ENCODE assay signal across 8 cellular contexts in the genomic region with DNA sequence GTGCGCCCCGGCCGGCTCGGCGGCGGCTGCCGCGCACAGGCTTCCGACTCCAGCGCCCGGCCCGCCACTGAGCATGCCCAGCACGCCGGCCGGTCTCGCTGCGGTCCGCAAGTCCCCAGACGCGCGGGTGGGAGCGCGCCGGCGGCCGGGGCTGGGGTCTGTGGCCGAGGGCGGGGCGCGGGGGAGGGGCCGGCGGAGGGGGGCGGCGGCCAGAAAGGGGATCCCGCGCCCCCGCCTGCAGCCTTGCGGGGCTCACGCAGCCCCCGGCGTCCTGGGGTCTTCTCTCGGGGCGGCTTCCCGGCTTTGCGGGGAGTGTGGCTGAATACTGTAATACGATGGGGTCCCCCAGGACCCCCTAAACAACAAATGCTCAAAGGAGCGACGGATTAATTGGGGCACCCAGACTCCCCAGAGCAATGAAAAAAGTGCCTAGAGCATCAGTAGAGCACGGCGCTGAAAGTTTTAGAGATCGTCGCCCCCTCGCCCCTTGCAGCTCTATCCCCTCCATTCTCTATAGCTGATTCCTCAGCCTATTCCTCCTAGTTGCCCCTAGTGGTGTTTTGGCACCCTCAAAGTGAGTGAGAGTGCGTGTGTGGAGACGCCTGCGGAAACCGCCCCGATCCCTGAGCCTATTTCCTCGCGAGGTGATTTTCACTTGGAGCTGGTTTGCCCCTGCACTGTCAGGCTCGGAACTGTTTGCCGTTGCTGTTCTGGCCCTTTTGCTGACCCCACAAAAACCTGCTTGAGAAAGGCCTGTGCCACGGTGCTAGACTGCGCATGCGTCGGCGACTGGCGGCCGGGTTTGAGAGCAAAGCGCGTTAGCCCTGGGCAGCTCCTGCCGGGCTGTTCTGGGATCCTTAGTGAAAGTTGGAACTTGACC. TPM values are rescaled to one million over a fixed set of nuclear protein-coding genes. Genes with fewer than 3 reads are reported as not detected.
DNase-seq lines count a peak whose midpoint lies in the region; ATAC-seq and TF ChIP-seq lines count a peak whose summit lies in the region.

A gene with protein sequence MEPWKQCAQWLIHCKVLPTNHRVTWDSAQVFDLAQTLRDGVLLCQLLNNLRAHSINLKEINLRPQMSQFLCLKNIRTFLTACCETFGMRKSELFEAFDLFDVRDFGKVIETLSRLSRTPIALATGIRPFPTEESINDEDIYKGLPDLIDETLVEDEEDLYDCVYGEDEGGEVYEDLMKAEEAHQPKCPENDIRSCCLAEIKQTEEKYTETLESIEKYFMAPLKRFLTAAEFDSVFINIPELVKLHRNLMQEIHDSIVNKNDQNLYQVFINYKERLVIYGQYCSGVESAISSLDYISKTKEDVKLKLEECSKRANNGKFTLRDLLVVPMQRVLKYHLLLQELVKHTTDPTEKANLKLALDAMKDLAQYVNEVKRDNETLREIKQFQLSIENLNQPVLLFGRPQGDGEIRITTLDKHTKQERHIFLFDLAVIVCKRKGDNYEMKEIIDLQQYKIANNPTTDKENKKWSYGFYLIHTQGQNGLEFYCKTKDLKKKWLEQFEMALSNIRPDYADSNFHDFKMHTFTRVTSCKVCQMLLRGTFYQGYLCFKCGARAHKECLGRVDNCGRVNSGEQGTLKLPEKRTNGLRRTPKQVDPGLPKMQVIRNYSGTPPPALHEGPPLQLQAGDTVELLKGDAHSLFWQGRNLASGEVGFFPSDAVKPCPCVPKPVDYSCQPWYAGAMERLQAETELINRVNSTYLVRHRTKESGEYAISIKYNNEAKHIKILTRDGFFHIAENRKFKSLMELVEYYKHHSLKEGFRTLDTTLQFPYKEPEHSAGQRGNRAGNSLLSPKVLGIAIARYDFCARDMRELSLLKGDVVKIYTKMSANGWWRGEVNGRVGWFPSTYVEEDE (minus strand): TSS at position 69 of the 880 bp plus-strand sequence. CDS start 311 bp downstream, outside the sequence.

- H3K9me3 Mint-ChIP-seq in activated CD8-positive, alpha-beta memory T cell treated with anti-CD3 and anti-CD28 coated beads, Interleukin-2, amount 10 ng/mL, durations not matched to agents 7 days and 5 days (ENCODE audit: low read depth): no peaks in the 10 kb centered on the region
- no peaks in the 10 kb centered on the region for H3K9me3 Mint-ChIP-seq in endodermal cell

- H3K4me3 Mint-ChIP-seq in activated CD8-positive, alpha-beta memory T cell treated with anti-CD3 and anti-CD28 coated beads, Interleukin-2, amount 10 ng/mL, durations not matched to agents 7 days and 5 days: peak within 1 kb of the TSS; percentile 83
- H3K4me3 Mint-ChIP-seq in endodermal cell: peak within 1 kb of the TSS; percentile 88

- no peaks in the 10 kb centered on the region for H3K4me1 ChIP-seq in endodermal cell (ENCODE audit: control insufficient read depth, insufficient read depth, low read length)

- peak; percentile 59 for TF ChIP-seq CTCF in endodermal cell (conservative IDR thresholded peaks at IDR 0.05)

- H3K36me3 ChIP-seq in endodermal cell (ENCODE audit: control insufficient read depth, insufficient read depth, low read length): no peaks in the 10 kb centered on the region

- H3K27ac ChIP-seq in endodermal cell (ENCODE audit: low read depth, low read length): peak within 1 kb of the TSS; percentile 47

- H3K4me1 Mint-ChIP-seq in activated CD8-positive, alpha-beta memory T cell treated with anti-CD3 and anti-CD28 coated beads, Interleukin-2, amount 10 ng/mL, durations not matched to agents 7 days and 5 days: peaks cover 23% of the 10 kb centered on the region
- H3K4me1 Mint-ChIP-seq in endodermal cell: peaks cover 29% of the 10 kb centered on the region

- DNase-seq in 8988T (peak; percentile 13), NCI-H526 treated with DMSO at 0.1 percent for 48 hours (lab: John Stamatoyannopoulos, UW) (peak; percentile 78), endodermal cell (peak; percentile 96), medulla oblongata (ENCODE audit: extremely low spot score) (peak; percentile 26)
- DNase-seq in activated CD8-positive, alpha-beta memory T cell treated with anti-CD3 and anti-CD28 coated beads, Interleukin-2, amount 10 ng/mL, durations not matched to agents 7 days and 5 days: peak; percentile 65
- DNase-seq in stimulated activated CD4-positive, alpha-beta T cell treated with anti-CD3 and anti-CD28 coated beads, TNF-alpha, amount 100 ng/mL, for 24 hours (ENCODE audit: low read depth in 3 of 3): peak; percentile 14 to 69 (median 44)

- peak within 1 kb of the TSS; percentile 85 for H3K4me3 ChIP-seq in endodermal cell (ENCODE audit: low read length)

- peak; percentile 27 for ATAC-seq in GM18868 (IDR thresholded peaks at IDR 0.05; ENCODE audit: unreplicated experiment)
- peak; percentile 62 for ATAC-seq in activated CD8-positive, alpha-beta memory T cell treated with anti-CD3 and anti-CD28 coated beads, Interleukin-2, amount 10 ng/mL, durations not matched to agents 7 days and 5 days
- no peak for ATAC-seq in GM21360 (IDR thresholded peaks at IDR 0.05; ENCODE audit: unreplicated experiment)

- no peak within 1 kb of the TSS for H3K9ac ChIP-seq in endodermal cell (ENCODE audit: extremely low read depth, low read length, poor library complexity, severe bottlenecking)

- WGBS in endodermal cell (ENCODE audit: insufficient coverage in 1 of 2, insufficient read length in 1 of 2), 2 experiments: 1% methylated on average over 34 to 72 of the region's 72 CpGs

- H3K9me3 ChIP-seq in endodermal cell (ENCODE audit: control insufficient read depth, low read length): no peaks in the 10 kb centered on the region

- H3K27me3 Mint-ChIP-seq in activated CD8-positive, alpha-beta memory T cell treated with anti-CD3 and anti-CD28 coated beads, Interleukin-2, amount 10 ng/mL, durations not matched to agents 7 days and 5 days: peaks cover 10% of the 10 kb centered on the region
- peaks cover 1% of the 10 kb centered on the region for H3K27me3 Mint-ChIP-seq in endodermal cell (ENCODE audit: insufficient read depth)

- H3K27me3 ChIP-seq in endodermal cell (ENCODE audit: control insufficient read depth, insufficient read depth, low read length, poor library complexity, severe bottlenecking): peaks cover 28% of the 10 kb centered on the region

- H3K27ac Mint-ChIP-seq in activated CD8-positive, alpha-beta memory T cell treated with anti-CD3 and anti-CD28 coated beads, Interleukin-2, amount 10 ng/mL, durations not matched to agents 7 days and 5 days: peak within 1 kb of the TSS; percentile 80
- peak within 1 kb of the TSS; percentile 98 for H3K27ac Mint-ChIP-seq in endodermal cell

- CTCF ChIA-PET in activated CD8-positive, alpha-beta memory T cell treated with anti-CD3 and anti-CD28 coated beads, Interleukin-2, amount 10 ng/mL, durations not matched to agents 7 days and 5 days (lab: Charles Lee): interaction anchor here (0.7 to 3.5 kb wide), 7 partner anchors 11 to 182 kb away, joined by 3 to 29 read pairs (median 6); no protein-coding TSS in a partner anchor

- H3K36me3 Mint-ChIP-seq in activated CD8-positive, alpha-beta memory T cell treated with anti-CD3 and anti-CD28 coated beads, Interleukin-2, amount 10 ng/mL, durations not matched to agents 7 days and 5 days: no peaks in the 10 kb centered on the region
- H3K36me3 Mint-ChIP-seq in endodermal cell (ENCODE audit: low read depth): no peaks in the 10 kb centered on the region

RNA-seq across cellular contexts. Expression of the gene that starts here (rescaled TPM):
- 1 to 10 TPM; 3.1 to 4.5 TPM for total RNA-seq in activated CD8-positive, alpha-beta memory T cell treated with anti-CD3 and anti-CD28 coated beads, Interleukin-2, amount 10 ng/mL, durations not matched to agents 7 days and 5 days
- 1 to 10 TPM; 6.9 to 9.6 TPM for total RNA-seq in endodermal cell
- 3.8 TPM for polyA plus RNA-seq in endodermal cell (2013, experiment 1 of 2)
- 3.6 TPM for polyA plus RNA-seq in endodermal cell (2013, experiment 2 of 2)

Comparison
In these comparisons a context has a peak if more than half of its experiments do, and no peak if none do; other contexts are left out.
1. DNase-seq: peak in every context shown above with its lines; median percentile 96 in endodermal cell; 78 in NCI-H526 treated with DMSO at 0.1 percent for 48 hours; 65 in activated CD8-positive, alpha-beta memory T cell treated with anti-CD3 and anti-CD28 coated beads, Interleukin-2, amount 10 ng/mL, durations not matched to agents 7 days and 5 days; 44 in stimulated activated CD4-positive, alpha-beta T cell treated with anti-CD3 and anti-CD28 coated beads, TNF-alpha, amount 100 ng/mL, for 24 hours; 26 in medulla oblongata; 13 in 8988T.